ENCODE assay signal across 10 cellular contexts in genomic region chr1:232589809-232590741, GRCh38. TPM values are rescaled to one million over a fixed set of nuclear protein-coding genes. Genes with fewer than 3 reads are reported as not detected.
DNase-seq lines count a peak whose midpoint lies in the region; ATAC-seq and TF ChIP-seq lines count a peak whose summit lies in the region.
"Had no signal": no experiment of that assay in that cellular context is flagged by ENCODE, and none has a peak within 500 bp of the region (broad histone marks: within the 10 kb centered on the region; RNA-seq: fewer than 3 reads in every experiment).

No MANE protein-coding gene starts in this region.

- TF ChIP-seq CTCF in MCF 10A (IDR thresholded peaks at IDR 0.05; ENCODE audit: unreplicated experiment) (no peak), mammary epithelial cell (conservative IDR thresholded peaks at IDR 0.05 in 1 of 2, IDR thresholded peaks at IDR 0.05 in 1 of 2; ENCODE audit: extremely low read depth in 1 of 2, insufficient read depth in 1 of 2, low read depth in 1 of 2, low read length in 2 of 2) (no peak), HL-60 (IDR thresholded peaks at IDR 0.05; ENCODE audit: insufficient read depth, low read length) (no peak), cardiac muscle cell (IDR thresholded peaks at IDR 0.05; ENCODE audit: low read depth, low read length) (no peak), upper lobe of left lung (IDR thresholded peaks at IDR 0.05) (no peak), natural killer cell (IDR thresholded peaks at IDR 0.05) (no peak)

- WGBS in mammary epithelial cell (ENCODE audit: low coverage, missing lambda C conversion rate) = 94% methylated on average over 10 of the region's 10 CpGs
- 42 to 44% methylated on average over 10 of the region's 10 CpGs for WGBS in upper lobe of left lung, 2 donors

- H2AFZ ChIP-seq in mammary epithelial cell (ENCODE audit: low read depth, low read length) = no peak overlapping the region

- dilution Hi-C loops in mammary epithelial cell (cut with HindIII; ENCODE audit: low sequenced_read_pairs) = no loop called here

- TF ChIP-seq EP300 in upper lobe of left lung (IDR thresholded peaks at IDR 0.05) = peak in 2 of 4 donors; percentile 50 to 71

- no peaks in the 10 kb centered on the region for H3K36me3 ChIP-seq in mammary epithelial cell (ENCODE audit: insufficient read depth, low read length)
- H3K36me3 ChIP-seq in cardiac muscle cell = no peaks in the 10 kb centered on the region
- H3K36me3 ChIP-seq in upper lobe of left lung = no peaks in the 10 kb centered on the region

- H3K27ac ChIP-seq in mammary epithelial cell (ENCODE audit: insufficient read depth, low read depth, low read length) (no peak overlapping the region), HL-60 (replicated peaks) (peak overlapping the region; percentile 3; the same call in 1 of the 2 replicates), cardiac muscle cell (peak overlapping the region; percentile 36), upper lobe of left lung (peak overlapping the region; percentile 76 to 81 (median 78))
- H3K27ac ChIP-seq: C4-2B, VCaP had no signal

- H3K9me3 ChIP-seq in mammary epithelial cell (replicated peaks; ENCODE audit: insufficient read depth, low read length) (no peaks in the 10 kb centered on the region), cardiac muscle cell (ENCODE audit: low read depth) (no peaks in the 10 kb centered on the region), upper lobe of left lung (no peaks in the 10 kb centered on the region)

- no TSS peak for BruUV-seq in MCF 10A (replicated peaks; lab: Mats Ljungman, UMichigan)
- no TSS peak for BruUV-seq in mammary epithelial cell (replicated peaks; lab: Mats Ljungman, UMichigan)

- H3K9ac ChIP-seq in mammary epithelial cell (ENCODE audit: insufficient read depth, low read length) = no peak overlapping the region

- in situ Hi-C loops in mammary epithelial cell (cut with MboI; ENCODE audit: low sequenced_read_pairs in 2 of 2) = no loop called here

- no peak for TF ChIP-seq POLR2A in upper lobe of left lung (IDR thresholded peaks at IDR 0.05)

- H3K4me3 ChIP-seq in mammary epithelial cell (replicated peaks in 1 of 3; ENCODE audit: insufficient read depth in 1 of 3, low read depth in 2 of 3, low read length in 3 of 3) (no peak overlapping the region), HL-60 (replicated peaks; ENCODE audit: insufficient read depth, low read length) (no peak overlapping the region), cardiac muscle cell (no peak overlapping the region), upper lobe of left lung (no peak overlapping the region)

- POLR2A ChIA-PET in MCF 10A (lab: Yijun Ruan, JAX) = interaction anchor here (0.8 to 2.2 kb wide), 6 partner anchors 9 to 37 kb away, joined by 3 to 4 read pairs (median 4); no protein-coding TSS in a partner anchor

- no peaks in the 10 kb centered on the region for H3K36me3 Mint-ChIP-seq in MCF 10A (ENCODE audit: insufficient read depth, unreplicated experiment)
- no peaks in the 10 kb centered on the region for H3K36me3 Mint-ChIP-seq in natural killer cell

- DNase-seq in MCF 10A (ENCODE audit: unreplicated experiment) (peak; percentile 33), mammary epithelial cell (no peak), HL-60 (ENCODE audit: low read depth in 1 of 2, low spot score in 1 of 2) (peak; percentile 43 to 50), cardiac muscle cell (ENCODE audit: low read depth in 1 of 2, low spot score in 1 of 2) (peak; percentile 47 to 81), upper lobe of left lung (peak in 1 of 2 donors; percentile 64), natural killer cell (no peak), NCI-H2081 (lab: John Stamatoyannopoulos, UW) (no peak), middle frontal gyrus (ENCODE audit: extremely low spot score, low spot score) (no peak)

- H3K4me1 ChIP-seq in mammary epithelial cell (ENCODE audit: insufficient read depth, low read length) = peaks cover 8% of the 10 kb centered on the region
- peaks cover 62% of the 10 kb centered on the region for H3K4me1 ChIP-seq in cardiac muscle cell (ENCODE audit: low read depth)
- peaks cover 16 to 36% (median 31%) of the 10 kb centered on the region in 4 donors for H3K4me1 ChIP-seq in upper lobe of left lung

- no peak overlapping the region for H3K4me2 ChIP-seq in mammary epithelial cell (ENCODE audit: insufficient read depth, low read depth, low read length)

- no peaks in the 10 kb centered on the region for H3K27me3 Mint-ChIP-seq in MCF 10A (ENCODE audit: insufficient read depth, unreplicated experiment)
- peaks cover 5% of the 10 kb centered on the region in 2 donors for H3K27me3 Mint-ChIP-seq in natural killer cell (ENCODE audit: low read depth in 2 of 2)

- H3K4me1 Mint-ChIP-seq in MCF 10A (ENCODE audit: insufficient read depth, unreplicated experiment) (peaks cover 27% of the 10 kb centered on the region), natural killer cell (peaks cover 7 to 10% of the 10 kb centered on the region in 2 donors)

- H3K27ac Mint-ChIP-seq in MCF 10A (ENCODE audit: low read depth, unreplicated experiment) = no peak overlapping the region
- H3K27ac Mint-ChIP-seq in natural killer cell = no peak overlapping the region

- no peaks in the 10 kb centered on the region for H4K20me1 ChIP-seq in mammary epithelial cell (ENCODE audit: insufficient read depth, low read length)

- no peaks in the 10 kb centered on the region for H3K79me2 ChIP-seq in mammary epithelial cell (ENCODE audit: insufficient read depth, low read length)

- H3K9me3 Mint-ChIP-seq in MCF 10A (ENCODE audit: unreplicated experiment) (no peaks in the 10 kb centered on the region), natural killer cell (peaks cover 0 to 2% of the 10 kb centered on the region in 2 donors)

- H3K4me3 Mint-ChIP-seq in MCF 10A (ENCODE audit: unreplicated experiment) = no peak overlapping the region
- no peak overlapping the region for H3K4me3 Mint-ChIP-seq in natural killer cell

- ATAC-seq in upper lobe of left lung (ENCODE audit: low FRiP score in 2 of 2) (peak; percentile 58 to 82), natural killer cell (no peak)

- no peaks in the 10 kb centered on the region for H3K27me3 ChIP-seq in mammary epithelial cell (ENCODE audit: insufficient read depth, low read length)
- no peaks in the 10 kb centered on the region for H3K27me3 ChIP-seq in HL-60 (ENCODE audit: insufficient read depth, poor library complexity, severe bottlenecking)
- no peaks in the 10 kb centered on the region for H3K27me3 ChIP-seq in cardiac muscle cell
- H3K27me3 ChIP-seq in upper lobe of left lung = no peaks in the 10 kb centered on the region

- CTCF ChIA-PET in MCF 10A (lab: Yijun Ruan, JAX) (interaction anchor here (2.7 kb wide), 1 partner anchor 12 kb away, joined by 9 read pairs; no protein-coding TSS in a partner anchor), mammary epithelial cell (lab: Charles Lee; ENCODE audit: low non-redundant PET) (no interaction called here)

- intact Hi-C loops in MCF 10A (cut with micrococcal nuclease) = no loop called here
- intact Hi-C loops in mammary epithelial cell (cut with micrococcal nuclease) = no loop called here
- intact Hi-C loops in natural killer cell (cut with micrococcal nuclease) = no loop called here

RNA-seq across cellular contexts. Expression of gene SIPA1L2, which starts 39.9 kb away (rescaled TPM):
- total RNA-seq in MCF 10A (2022) = 15.2 and 18.3 TPM in 2 replicates
- 10 to 100 TPM in 1 of 2 donors, 1 to 10 TPM in 1; 3.8 to 19.8 TPM for total RNA-seq in mammary epithelial cell
- polyA plus RNA-seq in mammary epithelial cell = 2.5 TPM
- 2.0 TPM for polyA minus RNA-seq in mammary epithelial cell
- 107 and 143 TPM in 2 replicates for total RNA-seq in cardiac muscle cell
- 57.1 and 82.1 TPM in 2 replicates for polyA plus RNA-seq in cardiac muscle cell
- 10 to 100 TPM; 23.3 to 51.3 (median 34.2) TPM for total RNA-seq in upper lobe of left lung
- 1 to 10 TPM; 1.5 to 2.3 (median 1.6) TPM for total RNA-seq in natural killer cell

Comparison
In these comparisons a context has a peak if more than half of its experiments do, and no peak if none do; other contexts are left out.
1. DNase-seq: peak in MCF 10A (single experiment), HL-60 (2 of 2) and cardiac muscle cell (2 of 2); none in mammary epithelial cell (single experiment), natural killer cell (single experiment), NCI-H2081 (0 of 2) and middle frontal gyrus (single experiment).
2. ATAC-seq: peak in upper lobe of left lung (2 of 2); none in natural killer cell (0 of 3).